In the genomic region with DNA sequence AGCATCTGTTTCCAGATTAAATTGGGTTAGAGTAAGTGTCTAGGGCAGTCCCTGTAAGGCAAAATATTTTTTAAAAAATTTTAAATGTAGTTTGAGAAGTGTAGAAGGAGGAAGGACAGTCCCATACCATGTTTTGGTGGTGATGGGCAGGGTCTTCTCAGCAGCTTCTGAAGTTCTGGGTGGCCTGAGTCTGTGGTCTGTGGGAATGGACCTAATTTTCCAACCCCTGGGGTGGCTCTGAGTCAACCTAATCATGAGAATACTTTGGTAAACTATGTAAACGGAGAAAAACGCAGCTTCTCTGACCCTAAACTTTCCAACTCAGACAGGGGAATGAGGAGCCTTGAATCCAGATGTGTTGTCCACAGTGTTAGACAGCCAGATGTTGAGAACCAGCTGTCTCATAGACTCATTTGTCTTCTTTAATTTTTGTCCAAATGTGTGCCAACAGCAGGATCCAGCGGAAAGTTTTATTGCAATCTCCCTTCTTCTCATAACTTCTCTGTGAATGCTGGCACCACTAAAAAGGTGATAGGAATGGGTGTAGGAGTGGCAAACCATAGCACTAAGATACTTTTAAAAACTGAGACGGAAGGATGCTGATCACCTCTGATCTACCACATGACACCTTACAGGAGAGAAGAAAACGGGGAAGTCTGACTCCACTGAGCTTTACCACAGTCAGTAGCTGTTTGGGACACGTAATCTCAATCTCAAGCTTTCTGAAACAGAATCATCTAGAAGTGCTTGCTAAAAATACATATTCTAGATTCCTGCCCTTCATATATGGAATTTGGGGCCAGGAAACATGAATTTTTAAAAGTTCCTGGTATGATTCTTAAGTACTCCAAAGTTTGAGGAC, we compare ENCODE assay signal across 1 cellular context.
TF ChIP-seq lines count a peak whose summit lies in the region.

No MANE protein-coding gene starts in this region.

TF ChIP-seq in GM12878, 131 proteins besides CTCF, POLR2A, EP300 and RAD21 (continued from another document):
- TF ChIP-seq, protein P1, sequence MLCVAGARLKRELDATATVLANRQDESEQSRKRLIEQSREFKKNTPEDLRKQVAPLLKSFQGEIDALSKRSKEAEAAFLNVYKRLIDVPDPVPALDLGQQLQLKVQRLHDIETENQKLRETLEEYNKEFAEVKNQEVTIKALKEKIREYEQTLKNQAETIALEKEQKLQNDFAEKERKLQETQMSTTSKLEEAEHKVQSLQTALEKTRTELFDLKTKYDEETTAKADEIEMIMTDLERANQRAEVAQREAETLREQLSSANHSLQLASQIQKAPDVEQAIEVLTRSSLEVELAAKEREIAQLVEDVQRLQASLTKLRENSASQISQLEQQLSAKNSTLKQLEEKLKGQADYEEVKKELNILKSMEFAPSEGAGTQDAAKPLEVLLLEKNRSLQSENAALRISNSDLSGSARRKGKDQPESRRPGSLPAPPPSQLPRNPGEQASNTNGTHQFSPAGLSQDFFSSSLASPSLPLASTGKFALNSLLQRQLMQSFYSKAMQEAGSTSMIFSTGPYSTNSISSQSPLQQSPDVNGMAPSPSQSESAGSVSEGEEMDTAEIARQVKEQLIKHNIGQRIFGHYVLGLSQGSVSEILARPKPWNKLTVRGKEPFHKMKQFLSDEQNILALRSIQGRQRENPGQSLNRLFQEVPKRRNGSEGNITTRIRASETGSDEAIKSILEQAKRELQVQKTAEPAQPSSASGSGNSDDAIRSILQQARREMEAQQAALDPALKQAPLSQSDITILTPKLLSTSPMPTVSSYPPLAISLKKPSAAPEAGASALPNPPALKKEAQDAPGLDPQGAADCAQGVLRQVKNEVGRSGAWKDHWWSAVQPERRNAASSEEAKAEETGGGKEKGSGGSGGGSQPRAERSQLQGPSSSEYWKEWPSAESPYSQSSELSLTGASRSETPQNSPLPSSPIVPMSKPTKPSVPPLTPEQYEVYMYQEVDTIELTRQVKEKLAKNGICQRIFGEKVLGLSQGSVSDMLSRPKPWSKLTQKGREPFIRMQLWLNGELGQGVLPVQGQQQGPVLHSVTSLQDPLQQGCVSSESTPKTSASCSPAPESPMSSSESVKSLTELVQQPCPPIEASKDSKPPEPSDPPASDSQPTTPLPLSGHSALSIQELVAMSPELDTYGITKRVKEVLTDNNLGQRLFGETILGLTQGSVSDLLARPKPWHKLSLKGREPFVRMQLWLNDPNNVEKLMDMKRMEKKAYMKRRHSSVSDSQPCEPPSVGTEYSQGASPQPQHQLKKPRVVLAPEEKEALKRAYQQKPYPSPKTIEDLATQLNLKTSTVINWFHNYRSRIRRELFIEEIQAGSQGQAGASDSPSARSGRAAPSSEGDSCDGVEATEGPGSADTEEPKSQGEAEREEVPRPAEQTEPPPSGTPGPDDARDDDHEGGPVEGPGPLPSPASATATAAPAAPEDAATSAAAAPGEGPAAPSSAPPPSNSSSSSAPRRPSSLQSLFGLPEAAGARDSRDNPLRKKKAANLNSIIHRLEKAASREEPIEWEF (IDR thresholded peaks at IDR 0.05; ENCODE audit: insufficient replicate concordance, low read depth, low read length) = no peak
- TF ChIP-seq E2F8 (IDR thresholded peaks at IDR 0.05; ENCODE audit: low read depth, partially characterized antibody) (no peak), PAX8 (IDR thresholded peaks at IDR 0.05) (no peak), EED (IDR thresholded peaks at IDR 0.05; ENCODE audit: low read depth) (0 out of 2 replicates have a peak, but pooled peaks have one; percentile 26), RUNX3 (IDR thresholded peaks at IDR 0.05; ENCODE audit: low read length) (peak; percentile 57; the same call in 1 of the 2 replicates)
